Comparison of ENCODE assay signal across 26 cellular contexts in genomic region chr2:19684516-19684915, GRCh38.
DNase-seq lines count a peak whose midpoint lies in the region; ATAC-seq and TF ChIP-seq lines count a peak whose summit lies in the region.
"Had no signal": no experiment of that assay in that cellular context is flagged by ENCODE, and none has a peak within 500 bp of the region (broad histone marks: within the 10 kb centered on the region; RNA-seq: fewer than 3 reads in every experiment).

No MANE protein-coding gene starts in this region.

- no peak overlapping the region for H3K18ac ChIP-seq in H9 (ENCODE audit: insufficient read length, low read depth, low read length)

- no peak overlapping the region for H4K5ac ChIP-seq in H9 (ENCODE audit: insufficient read length, low read depth, low read length)

- no peak overlapping the region for H4K8ac ChIP-seq in H9 (replicated peaks; ENCODE audit: insufficient read length, low read depth, low read length)

- H3K23ac ChIP-seq in H9 (ENCODE audit: insufficient read length, low read depth, low read length), result no peak overlapping the region

- H4K20me1 ChIP-seq in H9 (ENCODE audit: control insufficient read depth, insufficient read depth, insufficient read length), result no peaks in the 10 kb centered on the region
- H4K20me1 ChIP-seq: BLaER1 had no signal

- H3K36me3 Mint-ChIP-seq in H9 (ENCODE audit: insufficient read depth in 1 of 3, low read depth in 3 of 3) (no peaks in the 10 kb centered on the region), chondrocyte (ENCODE audit: low read depth) (peaks cover 3% of the 10 kb centered on the region), neural crest cell (ENCODE audit: low read depth) (no peaks in the 10 kb centered on the region)
- H3K36me3 Mint-ChIP-seq: CD14-positive monocyte; CD4-positive, alpha-beta memory T cell; CD4-positive, CD25-positive, alpha-beta regulatory T cell; CD8-positive, alpha-beta memory T cell had no signal

- no peak overlapping the region for H2BK15ac ChIP-seq in H9 (ENCODE audit: low read depth, low read length)

- no peak overlapping the region for H4K91ac ChIP-seq in H9 (ENCODE audit: insufficient read length, low read depth, low read length)

- no peak overlapping the region for H2BK12ac ChIP-seq in H9 (ENCODE audit: insufficient read length, low read depth, low read length)

- no peaks in the 10 kb centered on the region; the same call in 1 of the 2 replicates for H3K4me1 ChIP-seq in H9 (ENCODE audit: insufficient read depth, low read length)
- H3K4me1 ChIP-seq: BE2C, BLaER1 had no signal

- no peaks in the 10 kb centered on the region for H3K23me2 ChIP-seq in H9 (ENCODE audit: insufficient read length, low read depth, low read length, poor library complexity, severe bottlenecking)

- H3K79me2 ChIP-seq in H9 (ENCODE audit: insufficient read depth, low read length), result no peaks in the 10 kb centered on the region

- H3K79me1 ChIP-seq in H9 (ENCODE audit: insufficient read depth, low read depth, low read length, poor library complexity, severe bottlenecking), result no peaks in the 10 kb centered on the region

- H2BK120ac ChIP-seq in H9 (ENCODE audit: low read depth, low read length, poor library complexity, severe bottlenecking), result no peak overlapping the region

- no peaks in the 10 kb centered on the region for H3K9me3 ChIP-seq in H9 (ENCODE audit: control insufficient read depth, low read depth, low read length)
- H3K9me3 ChIP-seq: BE2C, BLaER1 had no signal

- no peak overlapping the region for H3K4ac ChIP-seq in H9 (ENCODE audit: low read depth, low read length)

- H3K9ac ChIP-seq in H9 (ENCODE audit: extremely low read depth, insufficient read length, low read length), result no peak overlapping the region
- H3K9ac ChIP-seq: BLaER1 had no signal

- ATAC-seq in GM21717 (IDR thresholded peaks at IDR 0.05; ENCODE audit: unreplicated experiment), result no peak
- ATAC-seq: GM12878 had no signal

- no peak overlapping the region for H3T11ph ChIP-seq in H9 (ENCODE audit: low read length)

- H3K4me3 Mint-ChIP-seq in H9 (no peak overlapping the region), chondrocyte (ENCODE audit: unreplicated experiment) (no peak overlapping the region), neural crest cell (no peak overlapping the region)
- H3K4me3 Mint-ChIP-seq: CD14-positive monocyte; CD4-positive, alpha-beta memory T cell; CD4-positive, CD25-positive, alpha-beta regulatory T cell; CD8-positive, alpha-beta memory T cell had no signal

- H3K4me1 Mint-ChIP-seq in H9 (no peaks in the 10 kb centered on the region), chondrocyte (ENCODE audit: low read depth) (peaks cover 13% of the 10 kb centered on the region), neural crest cell (no peaks in the 10 kb centered on the region)
- H3K4me1 Mint-ChIP-seq: CD14-positive monocyte; CD4-positive, alpha-beta memory T cell; CD4-positive, CD25-positive, alpha-beta regulatory T cell; CD8-positive, alpha-beta memory T cell had no signal

- no peak overlapping the region for H3K27ac ChIP-seq in H9 (ENCODE audit: insufficient read length, low read depth, low read length)
- H3K27ac ChIP-seq: BLaER1 had no signal

- DNase-seq in H9, result peak; percentile 7
- no peak for DNase-seq in chondrocyte (ENCODE audit: low spot score)
- DNase-seq in islet precursor cell, result peak; percentile 18
- DNase-seq in neural crest cell (ENCODE audit: low read depth, low spot score), result no peak
- no peak for DNase-seq in activated T-cell treated with anti-CD3 and anti-CD28 coated beads for 4 hours
- no peak for DNase-seq in NCI-H1417 treated with DMSO at 0.1 percent for 48 hours (lab: John Stamatoyannopoulos, UW)
- no peak for DNase-seq in NCI-H510A (lab: John Stamatoyannopoulos, UW)
- DNase-seq: 8988T; ACHN; BE2C; C1 segment of cervical spinal cord; CD4-positive, alpha-beta memory T cell; CD4-positive, CD25-positive, alpha-beta regulatory T cell; CD8-positive, alpha-beta memory T cell; COR-L47; DMS 273 treated with DMSO at 0.1 percent for 48 hours; DMS153; DMS53; DMS79; DND-41; EL; GDM1 had no signal

- no peaks in the 10 kb centered on the region for H3K9me3 Mint-ChIP-seq in H9
- H3K9me3 Mint-ChIP-seq in chondrocyte (ENCODE audit: low read depth), result no peaks in the 10 kb centered on the region
- no peaks in the 10 kb centered on the region for H3K9me3 Mint-ChIP-seq in neural crest cell

- no peaks in the 10 kb centered on the region for H3K27me3 ChIP-seq in H9 (ENCODE audit: insufficient read depth, low read length)
- H3K27me3 ChIP-seq: BE2C, BLaER1 had no signal

- no peak overlapping the region; a peak in 1 of 7 replicates for H3K27ac Mint-ChIP-seq in H9
- peak overlapping the region; percentile 50 for H3K27ac Mint-ChIP-seq in chondrocyte (ENCODE audit: unreplicated experiment)
- H3K27ac Mint-ChIP-seq in neural crest cell (ENCODE audit: unreplicated experiment), result peak overlapping the region; percentile 51
- H3K27ac Mint-ChIP-seq: CD14-positive monocyte; CD4-positive, alpha-beta memory T cell; CD4-positive, CD25-positive, alpha-beta regulatory T cell had no signal

- no CpG with 5 or more reads among the region's 7 CpGs for WGBS in H9 (ENCODE audit: extremely low coverage, insufficient read length, low lambda C conversion rate)

- no peak overlapping the region for H2AK5ac ChIP-seq in H9 (ENCODE audit: insufficient read length, low read length)

- no peak overlapping the region for H2BK20ac ChIP-seq in H9 (ENCODE audit: low read depth, low read length, poor library complexity, severe bottlenecking)

- H2AFZ ChIP-seq in H9 (ENCODE audit: low read length), result no peak overlapping the region

- H3K27me3 Mint-ChIP-seq in H9 (ENCODE audit: low read depth) (peaks cover under 1% of the 10 kb centered on the region; the same call in 1 of the 2 replicates), chondrocyte (ENCODE audit: low read depth) (no peaks in the 10 kb centered on the region), neural crest cell (ENCODE audit: low read depth) (no peaks in the 10 kb centered on the region)

- H3K14ac ChIP-seq in H9 (ENCODE audit: insufficient read depth, low read length), result no peak overlapping the region

- no peak overlapping the region for H2BK5ac ChIP-seq in H9 (ENCODE audit: insufficient read length, low read length)

- no peak overlapping the region for H3K4me2 ChIP-seq in H9 (ENCODE audit: insufficient read depth, insufficient read length, low read length)
- H3K4me2 ChIP-seq: BLaER1 had no signal

- TF ChIP-seq CTCF in H9 (conservative IDR thresholded peaks at IDR 0.05), result no peak
- no peak for TF ChIP-seq CTCF in chondrocyte (IDR thresholded peaks at IDR 0.05)
- no peak for TF ChIP-seq CTCF in neural crest cell (conservative IDR thresholded peaks at IDR 0.05)

- no peak overlapping the region for H3K56ac ChIP-seq in H9 (ENCODE audit: insufficient read length, low read depth, low read length)

Comparison
In these comparisons a context has a peak if more than half of its experiments do, and no peak if none do; other contexts are left out.
1. DNase-seq: peak in H9 (single experiment) and islet precursor cell (single experiment); none in chondrocyte (single experiment), neural crest cell (single experiment), activated T-cell treated with anti-CD3 and anti-CD28 coated beads for 4 hours (single experiment), NCI-H1417 treated with DMSO at 0.1 percent for 48 hours (single experiment) and NCI-H510A (single experiment).
2. H3K27ac Mint-ChIP-seq: peak in chondrocyte (single experiment) and neural crest cell (single experiment); none in H9 (0 of 3).